In genomic region chr11:66845143-66845875, GRCh38 we compare ENCODE assay signal across 12 cellular contexts. TPM values are rescaled to one million over a fixed set of nuclear protein-coding genes. Genes with fewer than 3 reads are reported as not detected.
DNase-seq lines count a peak whose midpoint lies in the region; ATAC-seq, FAIRE-seq and TF ChIP-seq lines count a peak whose summit lies in the region.
"Had no signal": no experiment of that assay in that cellular context is flagged by ENCODE, and none has a peak within 500 bp of the region (broad histone marks: within the 10 kb centered on the region; RNA-seq: fewer than 3 reads in every experiment).

No MANE protein-coding gene starts in this region.

- H3K4me1 Mint-ChIP-seq in CD4-positive, alpha-beta T cell (ENCODE audit: low read depth) = peaks cover 39% of the 10 kb centered on the region
- peaks cover 15% of the 10 kb centered on the region for H3K4me1 Mint-ChIP-seq in neural crest cell

- 89 to 94% (median 91%) methylated on average over 13 to 15 of the region's 15 CpGs for WGBS in adrenal gland, 4 donors

- no peak for TF ChIP-seq POLR2A in adrenal gland (IDR thresholded peaks at IDR 0.05)
- no peak for TF ChIP-seq POLR2A in GM12891 (IDR thresholded peaks at IDR 0.05; ENCODE audit: low read depth, low read length)

- intact Hi-C loops in CD4-positive, alpha-beta T cell (cut with DNase I, micrococcal nuclease) = no loop called here
- intact Hi-C loops in adrenal gland (cut with DNase I) = no loop called here

- H3K36me3 ChIP-seq in adrenal gland (replicated peaks in 1 of 2) = peaks cover 0 to 36% of the 10 kb centered on the region in 2 donors

- peak overlapping the region; percentile 94 for H3K4me3 Mint-ChIP-seq in CD4-positive, alpha-beta T cell
- H3K4me3 Mint-ChIP-seq in neural crest cell = peak overlapping the region; percentile 97

- no peaks in the 10 kb centered on the region for H3K9me3 Mint-ChIP-seq in CD4-positive, alpha-beta T cell
- H3K9me3 Mint-ChIP-seq in neural crest cell = no peaks in the 10 kb centered on the region

- no peaks in the 10 kb centered on the region for H3K9me3 ChIP-seq in CD4-positive, alpha-beta T cell (ENCODE audit: control insufficient read depth, low read length)
- H3K9me3 ChIP-seq in adrenal gland (replicated peaks in 1 of 3) = no peaks in the 10 kb centered on the region

- FAIRE-seq in GM12891 (lab: Jason Lieb, UNC) = no peak
- FAIRE-seq: colon, D721Med had no signal

- H3K27ac ChIP-seq in CD4-positive, alpha-beta T cell (ENCODE audit: low read depth, low read length) = no peak overlapping the region
- no peak overlapping the region for H3K27ac ChIP-seq in adrenal gland

- H3K27me3 ChIP-seq in CD4-positive, alpha-beta T cell (ENCODE audit: control insufficient read depth, insufficient read depth, low read length) = no peaks in the 10 kb centered on the region
- H3K27me3 ChIP-seq in adrenal gland = no peaks in the 10 kb centered on the region

- peaks cover 22 to 31% of the 10 kb centered on the region in 2 donors for H3K4me1 ChIP-seq in adrenal gland (replicated peaks in 1 of 2)

- peak overlapping the region; percentile 96 for H3K27ac Mint-ChIP-seq in CD4-positive, alpha-beta T cell
- H3K27ac Mint-ChIP-seq in neural crest cell (ENCODE audit: unreplicated experiment) = no peak overlapping the region

- no peak for TF ChIP-seq CTCF in CD4-positive, alpha-beta T cell (IDR thresholded peaks at IDR 0.05)
- TF ChIP-seq CTCF in adrenal gland (IDR thresholded peaks at IDR 0.05) (no peak), neural crest cell (conservative IDR thresholded peaks at IDR 0.05) (no peak)

- no peaks in the 10 kb centered on the region for H3K27me3 Mint-ChIP-seq in CD4-positive, alpha-beta T cell
- no peaks in the 10 kb centered on the region for H3K27me3 Mint-ChIP-seq in neural crest cell (ENCODE audit: low read depth)

- CTCF ChIA-PET in CD4-positive, alpha-beta T cell (lab: Charles Lee) = no interaction called here

- DNase-seq in CD4-positive, alpha-beta T cell = no peak
- DNase-seq in HuH-7.5 (ENCODE audit: low spot score) (peak; percentile 52), adrenal gland (peak in 5 of 7 donors; percentile 7 to 54 (median 26)), neural crest cell (ENCODE audit: low read depth, low spot score) (no peak), GM12891 (ENCODE audit: insufficient read length, low spot score) (no peak), NCI-H1417 (lab: John Stamatoyannopoulos, UW) (no peak)
- DNase-seq: NCI-H2107; stimulated activated CD4-positive, alpha-beta T cell treated with anti-CD3 and anti-CD28 coated beads, Interleukin-12 subunit alpha, Interleukin-12 subunit beta, amount 100 ng/mL, for 4 hours had no signal

- ATAC-seq in CD4-positive, alpha-beta T cell (ENCODE audit: poor library complexity) = no peak
- ATAC-seq in GM19395 (IDR thresholded peaks at IDR 0.05; ENCODE audit: unreplicated experiment) (no peak), HG02610 (IDR thresholded peaks at IDR 0.05; ENCODE audit: unreplicated experiment) (no peak)

- POLR2A ChIA-PET in CD4-positive, alpha-beta T cell (lab: Charles Lee) = interaction anchor here (0.6 to 6.0 kb wide), 3 partner anchors 9 to 569 kb away, joined by 3 to 47 read pairs (median 3); partner anchors contain the start of gene MRPL11

- H3K36me3 Mint-ChIP-seq in CD4-positive, alpha-beta T cell (ENCODE audit: low read depth) = peaks cover 40% of the 10 kb centered on the region
- no peaks in the 10 kb centered on the region for H3K36me3 Mint-ChIP-seq in neural crest cell (ENCODE audit: low read depth)

- H3K4me3 ChIP-seq in adrenal gland = no peak overlapping the region

TF ChIP-seq in GM12891, 5 proteins besides CTCF, POLR2A, EP300 and RAD21:
- TF ChIP-seq TAF1 (IDR thresholded peaks at IDR 0.05; ENCODE audit: low read depth, low read length) (no peak), POU2F2 (IDR thresholded peaks at IDR 0.05; ENCODE audit: low read depth, low read length) (no peak), POLR2AphosphoS5 (IDR thresholded peaks at IDR 0.05; ENCODE audit: low read depth, low read length) (no peak), SPI1 (IDR thresholded peaks at IDR 0.05; ENCODE audit: low read depth, low read length) (no peak), PAX5 (IDR thresholded peaks at IDR 0.05; ENCODE audit: insufficient read depth, low read length, severe bottlenecking) (no peak)

RNA-seq across cellular contexts. Expression of gene RCE1, which starts 2.1 kb away (rescaled TPM):
- 10 to 100 TPM; 60.1 to 63.0 TPM for total RNA-seq in CD4-positive, alpha-beta T cell
- total RNA-seq in adrenal gland (10 to 100 TPM; 12.5 to 24.8 (median 19.4) TPM), neural crest cell (34.3 and 35.8 TPM in 2 replicates)
- 10 to 100 TPM in 2 of 3 donors, 1 to 10 TPM in 1; 5.2 to 19.5 (median 16.5) TPM for polyA plus RNA-seq in adrenal gland
- polyA plus RNA-seq in GM12891 (2012; ENCODE audit: low read depth, missing spikeins) = 14.1 TPM

RNA-seq across cellular contexts. Expression of gene LRFN4, which starts 11.6 kb away (rescaled TPM):
- 1 to 10 TPM; 1.6 to 2.5 TPM for total RNA-seq in CD4-positive, alpha-beta T cell
- total RNA-seq in adrenal gland = 10 to 100 TPM in 7 of 8 donors, 1 to 10 TPM in 1; 9.4 to 25.6 (median 17.0) TPM
- 10 to 100 TPM in 2 of 3 donors, under 1 TPM in 1; 0.24 to 74.3 (median 17.1) TPM for polyA plus RNA-seq in adrenal gland
- 36.2 and 37.2 TPM in 2 replicates for total RNA-seq in neural crest cell
- polyA plus RNA-seq in GM12891 (2012; ENCODE audit: low read depth, missing spikeins) = 4.7 TPM

Comparison
In these comparisons a context has a peak if more than half of its experiments do, and no peak if none do; other contexts are left out.
1. DNase-seq: peak in HuH-7.5 (single experiment) and adrenal gland (5 of 7); none in CD4-positive, alpha-beta T cell (0 of 10), neural crest cell (single experiment), GM12891 (single experiment) and NCI-H1417 (0 of 3).